8 cellular contexts compared by ENCODE assay signal in the genomic region with DNA sequence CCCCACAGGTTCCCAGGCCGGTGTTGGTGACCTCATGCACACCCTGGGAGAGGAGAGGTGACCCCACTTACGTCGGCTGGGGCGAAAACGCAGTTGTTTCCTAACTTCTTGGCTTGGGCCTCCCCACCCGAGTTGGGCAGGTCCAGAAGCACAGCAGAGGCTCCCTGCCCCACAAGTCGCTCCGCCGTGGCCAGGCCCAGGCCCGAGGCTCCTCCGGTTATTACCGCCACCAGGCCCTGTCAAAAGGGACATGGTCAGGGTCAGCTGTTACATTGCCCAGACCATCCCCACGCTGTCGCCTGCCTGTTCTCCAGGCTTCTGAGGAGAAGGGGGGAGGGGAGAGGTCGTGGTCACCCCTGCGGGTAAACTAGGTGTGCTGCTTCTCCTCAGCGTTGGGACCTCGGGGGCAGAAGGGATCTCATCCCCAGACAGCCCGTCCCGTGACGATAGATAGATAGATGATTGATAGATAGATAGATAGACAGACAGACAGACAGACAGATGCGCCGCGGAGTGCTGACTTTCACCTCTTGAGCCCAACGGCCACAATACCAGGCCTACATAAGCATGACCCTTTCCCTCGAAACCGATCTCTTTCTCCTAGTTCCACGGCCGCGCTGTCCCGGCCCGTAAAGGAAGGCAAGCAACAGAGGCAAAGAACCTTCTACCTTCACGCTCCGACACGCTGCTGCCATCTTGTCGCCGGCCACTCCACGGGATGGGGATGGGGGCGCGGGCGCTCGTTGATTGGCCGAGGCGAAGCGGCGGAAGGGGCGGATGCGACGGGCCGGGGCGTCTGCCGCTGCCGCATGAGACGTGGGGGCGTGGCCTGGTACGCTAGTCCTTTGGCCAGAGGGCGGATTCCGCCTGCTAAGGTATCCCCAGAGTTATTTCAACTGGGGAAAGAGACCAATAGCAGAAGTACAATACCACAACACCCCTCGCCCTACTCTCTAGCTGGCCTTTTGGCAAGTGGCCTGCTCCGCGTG. TPM values are rescaled to one million over a fixed set of nuclear protein-coding genes. Genes with fewer than 3 reads are reported as not detected.
DNase-seq lines count a peak whose midpoint lies in the region; TF ChIP-seq lines count a peak whose summit lies in the region.

Gene HSD17B10 (minus strand): TSS at position 720 of the 989 bp plus-strand sequence. CDS start 25 bp downstream, at position 695.

- H3K23ac ChIP-seq in H9 (ENCODE audit: insufficient read length, low read depth, low read length), result no peak within 1 kb of the TSS

- H3K79me1 ChIP-seq in H9 (ENCODE audit: insufficient read depth, low read depth, low read length, poor library complexity, severe bottlenecking), result no peaks in the 10 kb centered on the region

- peak within 1 kb of the TSS; percentile 91 for H3K4me2 ChIP-seq in H9 (ENCODE audit: insufficient read depth, insufficient read length, low read length)
- H3K4me2 ChIP-seq in neural progenitor cell, result peak within 1 kb of the TSS; percentile 84

- H3K4me3 Mint-ChIP-seq in H9, result peak within 1 kb of the TSS; percentile 95 to 98
- peak within 1 kb of the TSS; percentile 96 for H3K4me3 Mint-ChIP-seq in neural progenitor cell

- H2BK15ac ChIP-seq in H9 (ENCODE audit: low read depth, low read length), result no peak within 1 kb of the TSS

- no peak within 1 kb of the TSS for H2BK5ac ChIP-seq in H9 (ENCODE audit: insufficient read length, low read length)

- H2BK20ac ChIP-seq in H9 (ENCODE audit: low read depth, low read length, poor library complexity, severe bottlenecking), result no peak within 1 kb of the TSS

- DNase-seq in ELR (ENCODE audit: low read depth) (peak; percentile 88), H9 (peak; percentile 90), MG63 (peak; percentile 86), SJCRH30 (peak; percentile 83 to 86), foreskin fibroblast (peak; percentile 72 to 91), neural progenitor cell (ENCODE audit: low spot score) (peak; percentile 95)
- DNase-seq in activated gamma-delta T cell treated with anti-CD3 and anti-CD28 coated beads, Interleukin-2, amount 50 U/mL, for 16 hours (ENCODE audit: low read depth), result peak; percentile 80

- peaks cover 10% of the 10 kb centered on the region for H3K23me2 ChIP-seq in H9 (ENCODE audit: insufficient read length, low read depth, low read length, poor library complexity, severe bottlenecking)

- TF ChIP-seq CTCF in H9 (conservative IDR thresholded peaks at IDR 0.05) (no peak), foreskin fibroblast (IDR thresholded peaks at IDR 0.05; ENCODE audit: low read depth, low read length) (no peak), neural progenitor cell (IDR thresholded peaks at IDR 0.05) (no peak)

- H3K27me3 Mint-ChIP-seq in H9 (ENCODE audit: low read depth), result peaks cover 12% of the 10 kb centered on the region
- peaks cover 2% of the 10 kb centered on the region for H3K27me3 Mint-ChIP-seq in neural progenitor cell (ENCODE audit: insufficient read depth, low read depth)

- H2AFZ ChIP-seq in H9 (ENCODE audit: low read length) (no peak within 1 kb of the TSS), neural progenitor cell (replicated peaks) (peak within 1 kb of the TSS; percentile 63)

- H3K9ac ChIP-seq in H9 (ENCODE audit: extremely low read depth, insufficient read length, low read length) (peak within 1 kb of the TSS; percentile 82), neural progenitor cell (peak within 1 kb of the TSS; percentile 46), subcutaneous abdominal adipose tissue (ENCODE audit: low read length in 5 of 5) (peak within 1 kb of the TSS in 4 of 5 donors; percentile 7 to 76 (median 58))

- no peak within 1 kb of the TSS for H3K18ac ChIP-seq in H9 (ENCODE audit: insufficient read length, low read depth, low read length)

- no CpG with 5 or more reads among the region's 61 CpGs for WGBS in H9 (ENCODE audit: extremely low coverage, insufficient read length, low lambda C conversion rate)

- H3K4me3 ChIP-seq in MG63, result peak within 1 kb of the TSS; percentile 73
- peak within 1 kb of the TSS; percentile 70 for H3K4me3 ChIP-seq in SJCRH30
- H3K4me3 ChIP-seq in foreskin fibroblast (ENCODE audit: low read depth in 1 of 2, low read length in 2 of 2), result peak within 1 kb of the TSS; percentile 84 to 89
- peak within 1 kb of the TSS; percentile 81 for H3K4me3 ChIP-seq in neural progenitor cell
- H3K4me3 ChIP-seq in subcutaneous abdominal adipose tissue (ENCODE audit: low read depth in 1 of 5, low read length in 5 of 5), result peak within 1 kb of the TSS; percentile 78 to 82 (median 81)

- no peak within 1 kb of the TSS for H3K4ac ChIP-seq in H9 (ENCODE audit: low read depth, low read length)

- H3K36me3 Mint-ChIP-seq in H9 (ENCODE audit: insufficient read depth in 1 of 3, low read depth in 3 of 3), result peaks cover 13 to 34% (median 20%) of the 10 kb centered on the region in 3 experiments
- H3K36me3 Mint-ChIP-seq in neural progenitor cell, result no peaks in the 10 kb centered on the region

- H4K20me1 ChIP-seq in H9 (ENCODE audit: control insufficient read depth, insufficient read depth, insufficient read length) (no peaks in the 10 kb centered on the region), neural progenitor cell (ENCODE audit: low read depth) (no peaks in the 10 kb centered on the region)

- H3K36me3 ChIP-seq in MG63 (peaks cover 6% of the 10 kb centered on the region; the same call in 1 of the 2 replicates), SJCRH30 (no peaks in the 10 kb centered on the region), neural progenitor cell (no peaks in the 10 kb centered on the region), subcutaneous abdominal adipose tissue (ENCODE audit: control insufficient read depth in 5 of 5, insufficient read depth in 5 of 5, low read length in 5 of 5) (peaks cover 0 to 34% (median 21%) of the 10 kb centered on the region in 5 donors)

- H3K56ac ChIP-seq in H9 (ENCODE audit: insufficient read length, low read depth, low read length), result no peak within 1 kb of the TSS

- H3T11ph ChIP-seq in H9 (ENCODE audit: low read length), result no peak within 1 kb of the TSS

- H3K27me3 ChIP-seq in H9 (ENCODE audit: insufficient read depth, low read length) (no peaks in the 10 kb centered on the region), MG63 (no peaks in the 10 kb centered on the region), SJCRH30 (no peaks in the 10 kb centered on the region), neural progenitor cell (peaks cover 4% of the 10 kb centered on the region), subcutaneous abdominal adipose tissue (ENCODE audit: control insufficient read depth in 5 of 5, insufficient read depth in 4 of 5, low read length in 5 of 5) (peaks cover 0 to 35% (median 20%) of the 10 kb centered on the region in 5 donors)

- peaks cover 36% of the 10 kb centered on the region for H3K9me3 ChIP-seq in H9 (ENCODE audit: control insufficient read depth, low read depth, low read length)
- H3K9me3 ChIP-seq in MG63, result no peaks in the 10 kb centered on the region
- no peaks in the 10 kb centered on the region for H3K9me3 ChIP-seq in SJCRH30 (replicated peaks)
- H3K9me3 ChIP-seq in neural progenitor cell (ENCODE audit: low read depth), result no peaks in the 10 kb centered on the region
- H3K9me3 ChIP-seq in subcutaneous abdominal adipose tissue (ENCODE audit: control insufficient read depth in 5 of 5, low read length in 5 of 5), result no peaks in the 10 kb centered on the region

- peak within 1 kb of the TSS; percentile 63; the same call in 1 of the 2 replicates for H3K14ac ChIP-seq in H9 (ENCODE audit: insufficient read depth, low read length)

- H3K27ac Mint-ChIP-seq in H9 (peak within 1 kb of the TSS; percentile 73 to 90 (median 80); a peak in 5 of 7 replicates), neural progenitor cell (no peak within 1 kb of the TSS)

- H4K5ac ChIP-seq in H9 (ENCODE audit: insufficient read length, low read depth, low read length), result no peak within 1 kb of the TSS

- H3K4me1 ChIP-seq in H9 (ENCODE audit: insufficient read depth, low read length), result no peaks in the 10 kb centered on the region
- H3K4me1 ChIP-seq in SJCRH30, result no peaks in the 10 kb centered on the region
- H3K4me1 ChIP-seq in neural progenitor cell, result no peaks in the 10 kb centered on the region
- H3K4me1 ChIP-seq in subcutaneous abdominal adipose tissue (ENCODE audit: control insufficient read depth in 5 of 5, insufficient read depth in 5 of 5, low read length in 5 of 5), result peaks cover 0 to 16% (median 12%) of the 10 kb centered on the region in 5 donors

- peaks cover 3 to 7% of the 10 kb centered on the region in 2 experiments; a peak in 3 of 4 replicates for H3K4me1 Mint-ChIP-seq in H9
- peaks cover 2% of the 10 kb centered on the region for H3K4me1 Mint-ChIP-seq in neural progenitor cell

- H3K27ac ChIP-seq in H9 (ENCODE audit: insufficient read length, low read depth, low read length) (no peak within 1 kb of the TSS), SJCRH30 (peak within 1 kb of the TSS; percentile 51), neural progenitor cell (no peak within 1 kb of the TSS), subcutaneous abdominal adipose tissue (ENCODE audit: low read depth, low read length) (no peak within 1 kb of the TSS)

- H3K79me2 ChIP-seq in H9 (ENCODE audit: insufficient read depth, low read length) (no peaks in the 10 kb centered on the region; the same call in 1 of the 2 replicates), neural progenitor cell (ENCODE audit: low read depth) (peaks cover 9% of the 10 kb centered on the region)

- H2AK5ac ChIP-seq in H9 (ENCODE audit: insufficient read length, low read length), result no peak within 1 kb of the TSS

- H3K9me3 Mint-ChIP-seq in H9 (peaks cover 77 to 82% of the 10 kb centered on the region in 2 experiments), neural progenitor cell (peaks cover 12% of the 10 kb centered on the region)

- H2BK12ac ChIP-seq in H9 (ENCODE audit: insufficient read length, low read depth, low read length), result no peak within 1 kb of the TSS

- peak within 1 kb of the TSS; percentile 18 for H4K8ac ChIP-seq in H9 (replicated peaks; ENCODE audit: insufficient read length, low read depth, low read length)

- H4K91ac ChIP-seq in H9 (ENCODE audit: insufficient read length, low read depth, low read length), result no peak within 1 kb of the TSS

- H2BK120ac ChIP-seq in H9 (ENCODE audit: low read depth, low read length, poor library complexity, severe bottlenecking), result no peak within 1 kb of the TSS

- no peaks in the 10 kb centered on the region for H3F3A ChIP-seq in neural progenitor cell (ENCODE audit: low read depth)

RNA-seq across cellular contexts. Expression of gene HSD17B10, which starts in this region (rescaled TPM):
- 112 and 119 TPM in 2 replicates for total RNA-seq in H9 (2021)
- total RNA-seq in MG63 (2014; rRNA removed; shearing (Covaris generic); ENCODE audit: low replicate concordance), result 162 and 166 TPM in 2 replicates
- 95.4 and 116 TPM in 2 replicates for total RNA-seq in SJCRH30 (2014; rRNA removed; shearing (Covaris generic))
- total RNA-seq in neural progenitor cell (ENCODE audit: low replicate concordance), result 66.3 and 103 TPM in 2 replicates
